In genomic region chr21:36630485-36631206, GRCh38 we compare ENCODE assay signal across 8 cellular contexts.
DNase-seq lines count a peak whose midpoint lies in the region; ATAC-seq and TF ChIP-seq lines count a peak whose summit lies in the region.

No MANE protein-coding gene starts in this region.

- in situ Hi-C loops in Caki2 (cut with HindIII; ENCODE audit: low pct_unique_long_range_greater_than_20kb, low sequenced_read_pairs) = no loop called here

- peaks cover 11% of the 10 kb centered on the region for H3K4me1 ChIP-seq in RWPE2 (ENCODE audit: insufficient read depth, poor library complexity, severe bottlenecking)

- no peak overlapping the region for H3K27ac ChIP-seq in RWPE2 (ENCODE audit: poor library complexity, severe bottlenecking)

- no peaks in the 10 kb centered on the region for H3K27me3 ChIP-seq in RWPE2 (ENCODE audit: insufficient read depth, poor library complexity, severe bottlenecking)

- no peak overlapping the region for H3K4me3 ChIP-seq in RWPE2 (ENCODE audit: severe bottlenecking)
- no peak overlapping the region for H3K4me3 ChIP-seq in skeletal muscle cell (ENCODE audit: low read depth, low read length)

- H3K9me3 ChIP-seq in RWPE2 (ENCODE audit: severe bottlenecking) = no peaks in the 10 kb centered on the region

- TF ChIP-seq CTCF in RWPE2 (IDR thresholded peaks at IDR 0.05; ENCODE audit: poor library complexity, severe bottlenecking) = peak; percentile 87

- intact Hi-C loops in head of caudate nucleus (cut with DNase I) = loop anchor here (10.0 kb wide), 1 partner anchor 294 kb away; no protein-coding TSS in a partner anchor

- no peaks in the 10 kb centered on the region for H3K36me3 ChIP-seq in RWPE2 (ENCODE audit: low read depth)

- ATAC-seq in RWPE2 (ENCODE audit: low read depth) (peak; percentile 67; the same call in 2 of the 3 replicates), GM18511 (IDR thresholded peaks at IDR 0.05; ENCODE audit: unreplicated experiment) (no peak), HG02852 (IDR thresholded peaks at IDR 0.05; ENCODE audit: unreplicated experiment) (no peak)

- DNase-seq in Caki2 (ENCODE audit: low read depth) (peak; percentile 12), HuH-7 (ENCODE audit: low spot score) (peak; percentile 66), RWPE2 (ENCODE audit: low spot score) (no peak), head of caudate nucleus (peak in 40 of 42 donors; percentile 33 to 90 (median 70)), skeletal muscle cell (ENCODE audit: low read depth) (peak; percentile 47)
- peak; percentile 32 for DNase-seq in activated T-helper 9 cell treated with anti-CD3 and anti-CD28 coated beads, Interleukin-2, amount 50 U/mL, for 16 hours (ENCODE audit: low read depth)
